1 cellular context compared by ENCODE assay signal in the genomic region with DNA sequence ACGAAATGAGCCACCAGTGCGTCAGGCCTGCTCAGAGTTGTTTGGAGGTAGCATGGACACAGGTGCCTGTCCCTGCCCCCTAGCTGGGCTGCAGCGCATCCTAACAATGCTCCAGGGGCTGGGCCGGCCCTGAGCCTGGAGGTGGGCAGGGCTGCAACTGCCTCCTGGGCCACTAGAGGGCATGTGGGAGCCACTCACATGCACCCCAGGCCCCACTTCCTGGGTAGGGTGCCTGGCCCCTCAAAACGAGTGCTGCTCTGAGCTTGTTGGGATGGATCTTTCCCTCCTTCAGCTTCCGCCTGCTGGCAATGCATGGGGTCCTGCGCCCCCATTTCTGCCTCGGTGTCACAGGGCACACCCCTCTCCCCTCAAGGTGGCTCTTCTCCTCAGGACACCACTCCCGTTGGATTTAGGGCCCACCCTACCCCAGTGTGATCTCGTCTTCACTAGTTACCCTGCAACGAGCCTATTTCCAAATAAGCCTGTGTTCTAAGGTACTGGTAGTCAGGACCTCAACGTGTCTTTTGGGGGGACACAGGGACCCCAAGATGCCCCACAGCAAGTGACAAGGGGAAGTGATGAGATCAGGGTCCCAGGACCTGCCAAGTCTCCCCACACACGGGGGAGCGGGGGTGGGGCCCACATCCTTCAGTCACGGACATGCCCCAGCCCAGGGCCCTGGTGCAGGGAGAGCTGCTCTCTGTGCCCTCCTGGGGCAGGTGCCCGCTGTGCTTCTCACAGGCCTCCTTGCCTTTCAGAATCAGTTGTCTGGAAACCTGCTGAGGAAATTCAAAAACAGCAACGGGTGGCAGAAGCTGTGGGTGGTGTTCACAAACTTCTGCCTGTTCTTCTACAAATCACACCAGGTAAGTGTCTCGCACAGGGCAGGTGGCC.
TF ChIP-seq lines count a peak whose summit lies in the region.

No MANE protein-coding gene starts in this region.

TF ChIP-seq in H1, 55 proteins besides CTCF, POLR2A, EP300 and RAD21 (continued from another document):
- TF ChIP-seq, protein P1, sequence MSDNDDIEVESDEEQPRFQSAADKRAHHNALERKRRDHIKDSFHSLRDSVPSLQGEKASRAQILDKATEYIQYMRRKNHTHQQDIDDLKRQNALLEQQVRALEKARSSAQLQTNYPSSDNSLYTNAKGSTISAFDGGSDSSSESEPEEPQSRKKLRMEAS (IDR thresholded peaks at IDR 0.05) = peak; percentile 65; the same call in 1 of the 2 replicates
- TF ChIP-seq, protein P2, sequence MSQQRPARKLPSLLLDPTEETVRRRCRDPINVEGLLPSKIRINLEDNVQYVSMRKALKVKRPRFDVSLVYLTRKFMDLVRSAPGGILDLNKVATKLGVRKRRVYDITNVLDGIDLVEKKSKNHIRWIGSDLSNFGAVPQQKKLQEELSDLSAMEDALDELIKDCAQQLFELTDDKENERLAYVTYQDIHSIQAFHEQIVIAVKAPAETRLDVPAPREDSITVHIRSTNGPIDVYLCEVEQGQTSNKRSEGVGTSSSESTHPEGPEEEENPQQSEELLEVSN (IDR thresholded peaks at IDR 0.05) = 0 out of 2 replicates have a peak, but pooled peaks have one; percentile 22
- TF ChIP-seq TEAD4 (IDR thresholded peaks at IDR 0.05; ENCODE audit: low read depth, low read length) (peak; percentile 22; the same call in 1 of the 2 replicates), GABPA (IDR thresholded peaks at IDR 0.05; ENCODE audit: borderline replicate concordance, insufficient read depth, low read length) (0 out of 2 replicates have a peak, but pooled peaks have one; percentile 19), RBBP5 (IDR thresholded peaks at IDR 0.05; ENCODE audit: borderline replicate concordance, low read depth, low read length) (no peak), RXRA (IDR thresholded peaks at IDR 0.05; ENCODE audit: insufficient read depth, low read depth, low read length) (no peak)
